In the genomic region with DNA sequence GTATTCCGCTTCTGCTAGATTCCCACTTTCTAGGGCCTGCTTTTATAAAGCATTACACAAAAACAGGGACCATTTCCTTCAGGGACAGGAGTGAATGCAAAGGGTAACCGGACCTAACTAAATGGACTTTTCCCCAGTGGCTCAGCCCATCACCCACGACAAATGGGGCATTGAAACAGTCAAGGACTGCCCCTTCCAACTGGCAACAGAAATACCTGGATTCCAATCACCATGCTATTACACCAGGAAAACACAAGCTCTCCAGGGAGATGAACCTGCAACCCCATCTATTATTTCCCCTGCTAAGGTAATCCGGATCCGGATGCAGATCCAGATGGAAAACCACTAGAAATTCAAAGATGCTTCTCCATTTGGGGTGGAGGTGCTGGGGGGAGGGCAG, we compare ENCODE assay signal across 8 cellular contexts. TPM values are rescaled to one million over a fixed set of nuclear protein-coding genes. Genes with fewer than 3 reads are reported as not detected.
DNase-seq lines count a peak whose midpoint lies in the region; ATAC-seq and TF ChIP-seq lines count a peak whose summit lies in the region.

No MANE protein-coding gene starts in this region.

- no peak for ATAC-seq in HG02610 (IDR thresholded peaks at IDR 0.05; ENCODE audit: unreplicated experiment)

- peak overlapping the region; percentile 94 for H3K4me2 ChIP-seq in smooth muscle cell

- no peaks in the 10 kb centered on the region for H3K27me3 ChIP-seq in smooth muscle cell (ENCODE audit: low read depth)

- peaks cover 4% of the 10 kb centered on the region for H4K20me1 ChIP-seq in smooth muscle cell (ENCODE audit: low read depth)

- H3K27ac ChIP-seq in SK-N-MC = no peak overlapping the region; the same call in 1 of the 2 replicates
- peak overlapping the region; percentile 62 for H3K27ac ChIP-seq in smooth muscle cell (ENCODE audit: low read depth)

- H3K4me1 ChIP-seq in smooth muscle cell (ENCODE audit: low read depth) = peaks cover 29% of the 10 kb centered on the region

- no peaks in the 10 kb centered on the region for H3F3A ChIP-seq in smooth muscle cell (ENCODE audit: low read depth)

- H3K79me2 ChIP-seq in smooth muscle cell (ENCODE audit: low read depth) = peaks cover 73% of the 10 kb centered on the region

- 31% methylated on average over 5 of the region's 5 CpGs for WGBS in smooth muscle cell (ENCODE audit: low lambda C conversion rate)

- DNase-seq in NCI-H2227 (lab: John Stamatoyannopoulos, UW; ENCODE audit: unreplicated experiment) = peak; percentile 26
- DNase-seq in NCI-H2227 treated with DMSO at 0.1 percent for 48 hours (lab: John Stamatoyannopoulos, UW) = no peak
- no peak for DNase-seq in SK-N-MC (ENCODE audit: low read depth, low spot score)
- no peak for DNase-seq in foreskin fibroblast
- no peak for DNase-seq in smooth muscle cell (lab: John Stamatoyannopoulos, UW; ENCODE audit: unreplicated experiment)
- no peak for DNase-seq in NCI-H128 (lab: John Stamatoyannopoulos, UW; ENCODE audit: unreplicated experiment)
- DNase-seq in activated gamma-delta T cell treated with Interleukin-2 at 50 U/mL for 16 hours = no peak

- H3K9me3 ChIP-seq in SK-N-MC (ENCODE audit: low read depth, low read length) (no peaks in the 10 kb centered on the region), smooth muscle cell (replicated peaks; ENCODE audit: low read depth) (no peaks in the 10 kb centered on the region)

- TF ChIP-seq CTCF in foreskin fibroblast (IDR thresholded peaks at IDR 0.05; ENCODE audit: low read depth, low read length) (no peak), smooth muscle cell (IDR thresholded peaks at IDR 0.05; ENCODE audit: borderline replicate concordance, insufficient read depth, poor library complexity, severe bottlenecking) (no peak)

- H3K9ac ChIP-seq in SK-N-MC (ENCODE audit: insufficient read length) = peak overlapping the region; percentile 92
- H3K9ac ChIP-seq in smooth muscle cell (ENCODE audit: low read depth) = peak overlapping the region; percentile 77

- H3K36me3 ChIP-seq in SK-N-MC (ENCODE audit: insufficient read depth, low read length) (peaks cover 19% of the 10 kb centered on the region), smooth muscle cell (ENCODE audit: low read depth) (no peaks in the 10 kb centered on the region)

- peak overlapping the region; percentile 95 for H2AFZ ChIP-seq in smooth muscle cell (ENCODE audit: low read depth)

- peak overlapping the region; percentile 93 for H3K4me3 ChIP-seq in SK-N-MC
- H3K4me3 ChIP-seq in foreskin fibroblast (ENCODE audit: low read depth in 1 of 2, low read length in 2 of 2) = peak overlapping the region; percentile 90 to 92
- H3K4me3 ChIP-seq in smooth muscle cell = peak overlapping the region; percentile 88

RNA-seq across cellular contexts. Expression of gene MPHOSPH9, which starts 1.0 kb away (rescaled TPM):
- total RNA-seq in smooth muscle cell = 50.3 and 70.8 TPM in 2 replicates
- 5.1 and 7.4 TPM in 2 replicates for polyA plus RNA-seq in smooth muscle cell

RNA-seq across cellular contexts. Expression of gene MTRFR, which starts 1.3 kb away (rescaled TPM):
- total RNA-seq in smooth muscle cell = 6.5 and 9.8 TPM in 2 replicates
- 14.5 and 19.0 TPM in 2 replicates for polyA plus RNA-seq in smooth muscle cell

RNA-seq across cellular contexts. Expression of gene CDK2AP1, which starts 39.7 kb away (rescaled TPM):
- total RNA-seq in smooth muscle cell = 322 and 395 TPM in 2 replicates
- 330 and 407 TPM in 2 replicates for polyA plus RNA-seq in smooth muscle cell
